8 cellular contexts compared by ENCODE assay signal in genomic region chr2:74548919-74549684, GRCh38. TPM values are rescaled to one million over a fixed set of nuclear protein-coding genes. Genes with fewer than 3 reads are reported as not detected.
DNase-seq lines count a peak whose midpoint lies in the region; ATAC-seq lines count a peak whose summit lies in the region.

No MANE protein-coding gene starts in this region.

- H4K91ac ChIP-seq in mesenchymal stem cell (ENCODE audit: low read length): peak overlapping the region; percentile 77

- H3K79me1 ChIP-seq in mesenchymal stem cell (replicated peaks; ENCODE audit: low read length, poor library complexity, severe bottlenecking): peaks cover 13% of the 10 kb centered on the region

- H2BK12ac ChIP-seq in mesenchymal stem cell (ENCODE audit: low read length in 2 of 2): peak overlapping the region in 1 of 2 experiments; percentile 51

- H3K4me3 ChIP-seq in SJCRH30 (peak overlapping the region; percentile 55), ectodermal cell (ENCODE audit: insufficient read depth, low read depth, low read length) (peak overlapping the region; percentile 57), mesenchymal stem cell (ENCODE audit: insufficient read depth in 1 of 2, low read depth in 1 of 2, low read length in 2 of 2) (peak overlapping the region; percentile 58 to 80)

- DNase-seq in NCI-H2081 (lab: John Stamatoyannopoulos, UW): peak; percentile 47 to 74
- DNase-seq in NCI-H2081 treated with DMSO at 0.1 percent for 48 hours (lab: John Stamatoyannopoulos, UW): no peak
- peak; percentile 62 to 78 for DNase-seq in SJCRH30
- peak; percentile 44 for DNase-seq in mesenchymal stem cell
- peak; percentile 67 for DNase-seq in ureter (ENCODE audit: low spot score)

- H3K27me3 ChIP-seq in SJCRH30 (no peaks in the 10 kb centered on the region), ectodermal cell (ENCODE audit: control insufficient read depth, insufficient read depth, low read length, poor library complexity, severe bottlenecking) (peaks cover 32% of the 10 kb centered on the region), mesenchymal stem cell (ENCODE audit: control insufficient read depth in 1 of 2, insufficient read depth in 1 of 2, low read length in 2 of 2) (no peaks in the 10 kb centered on the region)

- H3K27ac ChIP-seq in SJCRH30: peak overlapping the region; percentile 2; the same call in 1 of the 2 replicates
- no peak overlapping the region for H3K27ac ChIP-seq in ectodermal cell (ENCODE audit: insufficient read depth, low read depth, low read length, poor library complexity, severe bottlenecking)
- no peak overlapping the region for H3K27ac ChIP-seq in mesenchymal stem cell (ENCODE audit: low read length, poor library complexity, severe bottlenecking)

- H4K8ac ChIP-seq in mesenchymal stem cell (ENCODE audit: low read length): peak overlapping the region; percentile 70

- peak overlapping the region; percentile 75 for H2BK120ac ChIP-seq in mesenchymal stem cell (ENCODE audit: low read depth, low read length)

- H3K23ac ChIP-seq in mesenchymal stem cell (ENCODE audit: low read length in 2 of 2): peak overlapping the region in 1 of 2 experiments; percentile 60

- H2BK5ac ChIP-seq in mesenchymal stem cell (ENCODE audit: low read depth, low read length, poor library complexity, severe bottlenecking): no peak overlapping the region

- no peak overlapping the region for H2AK5ac ChIP-seq in mesenchymal stem cell (ENCODE audit: low read length, severe bottlenecking)

- H3K4ac ChIP-seq in mesenchymal stem cell (ENCODE audit: low read depth in 1 of 2, low read length in 2 of 2): peak overlapping the region in 1 of 2 experiments; percentile 83

- peak overlapping the region; percentile 81 for H2AFZ ChIP-seq in mesenchymal stem cell (ENCODE audit: low read depth, low read length)

- H2BK15ac ChIP-seq in mesenchymal stem cell (ENCODE audit: low read depth, poor library complexity, severe bottlenecking): peak overlapping the region; percentile 54

- 1% methylated on average over 72 of the region's 72 CpGs for WGBS in ectodermal cell, 2 experiments
- WGBS in mesenchymal stem cell: 2% methylated on average over 68 of the region's 72 CpGs

- ATAC-seq in HG03045 (IDR thresholded peaks at IDR 0.05; ENCODE audit: unreplicated experiment) (peak; percentile 35), GM21786 (IDR thresholded peaks at IDR 0.05; ENCODE audit: unreplicated experiment) (no peak)

- H3K14ac ChIP-seq in mesenchymal stem cell (ENCODE audit: low read length in 2 of 2): peak overlapping the region in 1 of 2 experiments; percentile 87

- H3K4me1 ChIP-seq in SJCRH30 (peaks cover 18% of the 10 kb centered on the region), ectodermal cell (ENCODE audit: control insufficient read depth, insufficient read depth, low read length) (peaks cover 30% of the 10 kb centered on the region), mesenchymal stem cell (ENCODE audit: control insufficient read depth, insufficient read depth, low read depth, low read length) (peaks cover 20% of the 10 kb centered on the region)

- peak overlapping the region; percentile 52 to 88 for H3K18ac ChIP-seq in mesenchymal stem cell (ENCODE audit: low read depth in 1 of 2, low read length in 2 of 2)

- peak overlapping the region; percentile 82 for H3K9ac ChIP-seq in mesenchymal stem cell (ENCODE audit: low read length)

- no peaks in the 10 kb centered on the region for H3K9me3 ChIP-seq in SJCRH30 (replicated peaks)
- H3K9me3 ChIP-seq in ectodermal cell (ENCODE audit: control insufficient read depth, low read length): no peaks in the 10 kb centered on the region
- H3K9me3 ChIP-seq in mesenchymal stem cell (ENCODE audit: control insufficient read depth, low read length): no peaks in the 10 kb centered on the region

- H3K36me3 ChIP-seq in SJCRH30 (no peaks in the 10 kb centered on the region), ectodermal cell (ENCODE audit: control insufficient read depth, insufficient read depth, low read length) (no peaks in the 10 kb centered on the region), mesenchymal stem cell (ENCODE audit: control insufficient read depth in 1 of 2, insufficient read depth in 2 of 2, low read depth in 1 of 2, low read length in 2 of 2) (no peaks in the 10 kb centered on the region)

- H3K4me2 ChIP-seq in mesenchymal stem cell (ENCODE audit: low read length, poor library complexity, severe bottlenecking): peak overlapping the region; percentile 98

RNA-seq across cellular contexts. Expression of gene LOXL3, which starts 4.6 kb away (rescaled TPM):
- 16.8 and 19.0 TPM in 2 replicates for total RNA-seq in SJCRH30 (2014; rRNA removed; shearing (Covaris generic))
- 33.8 TPM for polyA plus RNA-seq in ectodermal cell (2013, experiment 1 of 4)
- polyA plus RNA-seq in ectodermal cell (2013, experiment 2 of 4): 28.7 TPM
- 29.1 TPM for polyA plus RNA-seq in ectodermal cell (2013, experiment 3 of 4)
- 30.3 TPM for polyA plus RNA-seq in ectodermal cell (2013, experiment 4 of 4)
- polyA plus RNA-seq in mesenchymal stem cell (2013, experiment 1 of 2): 11.7 TPM
- 11.7 TPM for polyA plus RNA-seq in mesenchymal stem cell (2013, experiment 2 of 2)
- 6.4 TPM for total RNA-seq in ureter

RNA-seq across cellular contexts. Expression of gene DOK1, which starts 5.4 kb away (rescaled TPM):
- 1.7 and 4.4 TPM in 2 replicates for total RNA-seq in SJCRH30 (2014; rRNA removed; shearing (Covaris generic))
- 15.9 TPM for polyA plus RNA-seq in ectodermal cell (2013, experiment 1 of 4)
- polyA plus RNA-seq in ectodermal cell (2013, experiment 2 of 4): 12.7 TPM
- polyA plus RNA-seq in ectodermal cell (2013, experiment 3 of 4): 10.7 TPM
- 10.7 TPM for polyA plus RNA-seq in ectodermal cell (2013, experiment 4 of 4)
- 13.9 TPM for polyA plus RNA-seq in mesenchymal stem cell (2013, experiment 1 of 2)
- 14.3 TPM for polyA plus RNA-seq in mesenchymal stem cell (2013, experiment 2 of 2)
- total RNA-seq in ureter: 11.8 TPM

RNA-seq across cellular contexts. Expression of gene HTRA2, which starts 19.4 kb away (rescaled TPM):
- 42.6 and 46.3 TPM in 2 replicates for total RNA-seq in SJCRH30 (2014; rRNA removed; shearing (Covaris generic))
- 25.1 TPM for polyA plus RNA-seq in ectodermal cell (2013, experiment 1 of 4)
- polyA plus RNA-seq in ectodermal cell (2013, experiment 2 of 4): 30.9 TPM
- polyA plus RNA-seq in ectodermal cell (2013, experiment 3 of 4): 26.9 TPM
- polyA plus RNA-seq in ectodermal cell (2013, experiment 4 of 4): 26.7 TPM
- 21.6 TPM for polyA plus RNA-seq in mesenchymal stem cell (2013, experiment 1 of 2)
- polyA plus RNA-seq in mesenchymal stem cell (2013, experiment 2 of 2): 20.7 TPM
- 22.4 TPM for total RNA-seq in ureter

RNA-seq across cellular contexts. Expression of gene AUP1, which starts 19.6 kb away (rescaled TPM):
- total RNA-seq in SJCRH30 (2014; rRNA removed; shearing (Covaris generic)): 125 and 132 TPM in 2 replicates
- polyA plus RNA-seq in ectodermal cell (2013, experiment 1 of 4): 89.2 TPM
- polyA plus RNA-seq in ectodermal cell (2013, experiment 2 of 4): 87.6 TPM
- polyA plus RNA-seq in ectodermal cell (2013, experiment 3 of 4): 99.1 TPM
- 102 TPM for polyA plus RNA-seq in ectodermal cell (2013, experiment 4 of 4)
- 81.1 TPM for polyA plus RNA-seq in mesenchymal stem cell (2013, experiment 1 of 2)
- polyA plus RNA-seq in mesenchymal stem cell (2013, experiment 2 of 2): 81.5 TPM
- 98.5 TPM for total RNA-seq in ureter

RNA-seq across cellular contexts. Expression of gene DQX1, which starts 23.1 kb away (rescaled TPM):
- total RNA-seq in SJCRH30 (2014; rRNA removed; shearing (Covaris generic)): 0.30 and 0.61 TPM in 2 replicates
- polyA plus RNA-seq in ectodermal cell (2013, experiment 1 of 4): 1.2 TPM
- polyA plus RNA-seq in ectodermal cell (2013, experiment 2 of 4): 0.60 TPM
- 0.85 TPM for polyA plus RNA-seq in ectodermal cell (2013, experiment 3 of 4)
- 0.85 TPM for polyA plus RNA-seq in ectodermal cell (2013, experiment 4 of 4)
- not detected for polyA plus RNA-seq in mesenchymal stem cell (2013, experiment 1 of 2)
- polyA plus RNA-seq in mesenchymal stem cell (2013, experiment 2 of 2): 0.03 TPM
- total RNA-seq in ureter: 1.4 TPM
